23 cellular contexts compared by ENCODE assay signal in genomic region chr21:41444703-41445464, GRCh38. TPM values are rescaled to one million over a fixed set of nuclear protein-coding genes. Genes with fewer than 3 reads are reported as not detected.
"Had no signal": no experiment of that assay in that cellular context is flagged by ENCODE, and none has a peak within 500 bp of the region (broad histone marks: within the 10 kb centered on the region; RNA-seq: fewer than 3 reads in every experiment).

No MANE protein-coding gene starts in this region.

- ATAC-seq: activated T-cell treated with anti-CD3 and anti-CD28 coated beads, Interleukin-2, amount 50 U/mL, for 4 hours; body of pancreas; left colon; stimulated activated naive B cell treated with anti-CD40 and anti-IgM and Interleukin-4, amounts not matched to agents 10 μg/mL and 1 μg/mL and 100 μg/mL, for 72 hours; WTC11 had no signal

- H3K4me1 Mint-ChIP-seq: memory B cell; stimulated activated naive B cell treated with anti-CD40 and anti-IgM and Interleukin-4, amounts not matched to agents 10 μg/mL and 1 μg/mL and 100 μg/mL, for 72 hours had no signal

- FAIRE-seq: endometrium had no signal

- H3K27ac Mint-ChIP-seq: memory B cell; nephron progenitor cell; stimulated activated naive B cell treated with anti-CD40 and anti-IgM and Interleukin-4, amounts not matched to agents 10 μg/mL and 1 μg/mL and 100 μg/mL, for 72 hours; type B pancreatic cell; WTC11 had no signal

- H3K9me3 Mint-ChIP-seq: activated T-cell treated with anti-CD3 and anti-CD28 coated beads, Interleukin-2, amount 50 U/mL, for 4 hours; memory B cell; stimulated activated naive B cell treated with anti-CD40 and anti-IgM and Interleukin-4, amounts not matched to agents 10 μg/mL and 1 μg/mL and 100 μg/mL, for 72 hours; type B pancreatic cell; WTC11 had no signal

- H3K27me3 Mint-ChIP-seq: memory B cell; stimulated activated naive B cell treated with anti-CD40 and anti-IgM and Interleukin-4, amounts not matched to agents 10 μg/mL and 1 μg/mL and 100 μg/mL, for 72 hours; type B pancreatic cell had no signal

- DNase-seq: activated CD4-positive, alpha-beta T cell treated with anti-CD3 and anti-CD28 coated beads for 4 hours; activated CD8-positive, alpha-beta memory T cell treated with anti-CD3 and anti-CD28 coated beads for 24 hours; activated CD8-positive, alpha-beta memory T cell treated with anti-CD3 and anti-CD28 coated beads, Interleukin-2, amount 50 U/mL, for 4 hours; activated gamma-delta T cell; activated T-cell treated with anti-CD3 and anti-CD28 coated beads, Interleukin-2, amount 50 U/mL, for 4 hours; body of pancreas; effector CD4-positive, alpha-beta T cell; heart left ventricle; islet precursor cell; left colon; nephron progenitor cell; nucleus accumbens; sigmoid colon; stimulated activated CD4-positive, alpha-beta T cell treated with anti-CD3 and anti-CD28 coated beads, Interleukin-2, amount 100 ng/mL, for 48 hours; stimulated activated CD8-positive, alpha-beta memory T cell treated with anti-CD3 and anti-CD28 coated beads, Interleukin-4, amount 100 ng/mL, for 48 hours; stimulated activated naive B cell treated with anti-CD40 and anti-IgM and Interleukin-4, amounts not matched to agents 10 μg/mL and 1 μg/mL and 100 μg/mL, for 72 hours; T-helper 9 cell; testis had no signal

- H3K4me3 Mint-ChIP-seq: activated T-cell treated with anti-CD3 and anti-CD28 coated beads, Interleukin-2, amount 50 U/mL, for 4 hours; memory B cell; nephron progenitor cell; stimulated activated naive B cell treated with anti-CD40 and anti-IgM and Interleukin-4, amounts not matched to agents 10 μg/mL and 1 μg/mL and 100 μg/mL, for 72 hours; type B pancreatic cell; WTC11 had no signal

- H3K36me3 Mint-ChIP-seq: type B pancreatic cell, WTC11 had no signal

RNA-seq across cellular contexts. Expression of gene MX1, which starts 18.8 kb away (rescaled TPM):
- total RNA-seq: cardiac muscle cell had no signal
- polyA plus RNA-seq: cardiac muscle cell had no signal
